8 cellular contexts compared by ENCODE assay signal in the genomic region with DNA sequence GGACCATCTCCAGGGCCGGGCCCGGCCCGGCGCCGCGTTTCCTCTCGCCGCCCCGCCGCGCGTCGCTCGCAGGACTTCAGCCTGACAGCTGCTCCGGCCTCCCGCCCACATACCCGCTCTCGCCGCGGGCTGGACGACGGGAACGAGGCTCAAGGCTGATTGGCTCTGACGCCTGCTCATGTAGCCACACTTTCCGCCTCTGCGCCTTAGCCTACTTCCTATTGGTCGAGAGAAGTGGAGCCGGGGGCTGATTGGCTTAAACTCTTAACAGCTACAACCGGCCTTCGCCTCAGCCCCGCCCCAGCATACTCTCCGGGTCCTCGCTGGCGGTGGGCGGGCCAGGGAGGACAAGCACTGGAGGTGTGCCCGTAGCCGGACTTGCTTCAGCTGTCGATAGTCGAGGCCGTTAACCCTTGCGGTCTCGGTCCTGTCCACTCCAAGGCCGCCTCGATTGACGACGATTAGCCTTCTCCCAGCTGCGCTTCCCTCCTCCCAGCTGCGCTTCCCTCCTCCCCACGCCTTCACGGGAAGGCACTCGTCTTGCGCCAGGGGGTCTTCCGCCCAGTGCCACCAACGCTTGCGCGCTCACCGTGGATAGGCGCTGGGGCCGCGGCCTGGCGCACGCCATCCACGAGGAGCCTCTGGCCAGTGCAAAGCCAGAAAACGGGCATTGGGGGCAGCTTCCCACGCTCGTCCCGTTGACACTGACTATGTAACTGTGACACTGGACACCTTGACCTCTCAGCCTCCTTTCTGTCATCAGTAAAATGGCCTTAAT. TPM values are rescaled to one million over a fixed set of nuclear protein-coding genes. Genes with fewer than 3 reads are reported as not detected.
A peak's percentile ranks its signal among the peaks of the same experiment; 100 is the strongest.
DNase-seq lines count a peak whose midpoint lies in the region; ATAC-seq and TF ChIP-seq lines count a peak whose summit lies in the region.

A gene (minus strand): TSS at position 86 of the 778 bp plus-strand sequence. CDS start 79 bp downstream, at position 7.

- H3K27me3 ChIP-seq in A673 (replicated peaks; ENCODE audit: insufficient read depth, low read depth, low read length, poor library complexity) (no peaks in the 10 kb centered on the region), breast epithelium (no peaks in the 10 kb centered on the region), skeletal muscle tissue (ENCODE audit: control insufficient read depth in 3 of 3, insufficient read depth in 3 of 3, low read length in 3 of 3) (no peaks in the 10 kb centered on the region)

- no peak for TF ChIP-seq POLR2A in breast epithelium (IDR thresholded peaks at IDR 0.05)

- intact Hi-C loops in A673 (cut with micrococcal nuclease; ENCODE audit: unreplicated experiment) (no loop called here), breast epithelium (cut with DNase I; ENCODE audit: low total_unique reads) (no loop called here)

- POLR2A ChIA-PET in A673 (lab: Charles Lee; ENCODE audit: low non-redundant PET) = no interaction called here

- peaks cover 11% of the 10 kb centered on the region for H3K36me3 ChIP-seq in A673 (ENCODE audit: insufficient read depth, low read length, poor library complexity, severe bottlenecking)
- no peaks in the 10 kb centered on the region for H3K36me3 ChIP-seq in breast epithelium
- peaks cover 15 to 20% (median 18%) of the 10 kb centered on the region in 3 donors for H3K36me3 ChIP-seq in skeletal muscle tissue (ENCODE audit: control insufficient read depth in 3 of 3, insufficient read depth in 3 of 3, low read length in 3 of 3)

- peak; percentile 94 for ATAC-seq in GM18868 (IDR thresholded peaks at IDR 0.05; ENCODE audit: unreplicated experiment)
- ATAC-seq in HG03108 (IDR thresholded peaks at IDR 0.05; ENCODE audit: unreplicated experiment) = peak; percentile 90

- H3K9ac ChIP-seq in skeletal muscle tissue (ENCODE audit: low read depth in 1 of 3, low read length in 3 of 3) = peak within 1 kb of the TSS; percentile 89 to 99 (median 96)

- H3K9me3 ChIP-seq in A673 (ENCODE audit: low read depth, low read length, poor library complexity, severe bottlenecking) (no peaks in the 10 kb centered on the region), breast epithelium (no peaks in the 10 kb centered on the region), iPS-18c (ENCODE audit: control insufficient read depth, insufficient read depth, low read length) (no peaks in the 10 kb centered on the region), skeletal muscle tissue (ENCODE audit: control insufficient read depth in 3 of 3, low read length in 3 of 3) (no peaks in the 10 kb centered on the region)

- TF ChIP-seq CTCF in A673 (conservative IDR thresholded peaks at IDR 0.05; ENCODE audit: low read depth, low read length) = no peak
- no peak for TF ChIP-seq CTCF in VCaP (conservative IDR thresholded peaks at IDR 0.05)
- no peak for TF ChIP-seq CTCF in breast epithelium (IDR thresholded peaks at IDR 0.05)

- CTCF ChIA-PET in A673 (lab: Charles Lee) = interaction anchor here (0.8 to 1.3 kb wide), 3 partner anchors 21 to 57 kb away, joined by 3 to 6 read pairs (median 3); no protein-coding TSS in a partner anchor

- H3K4me1 ChIP-seq in A673 (ENCODE audit: insufficient read depth, low read length, poor library complexity, severe bottlenecking) = peaks cover 12% of the 10 kb centered on the region
- no peaks in the 10 kb centered on the region for H3K4me1 ChIP-seq in breast epithelium
- peaks cover 31 to 48% (median 37%) of the 10 kb centered on the region in 3 donors for H3K4me1 ChIP-seq in skeletal muscle tissue (ENCODE audit: control insufficient read depth in 3 of 3, insufficient read depth in 3 of 3, low read length in 3 of 3)

- BruUV-seq in A673 (replicated peaks; lab: Mats Ljungman, UMichigan) = no TSS peak

- H3K4me3 ChIP-seq in A673 (ENCODE audit: low read depth, low read length, poor library complexity, severe bottlenecking) = peak within 1 kb of the TSS; percentile 75
- H3K4me3 ChIP-seq in breast epithelium = peak within 1 kb of the TSS; percentile 67 to 89 (median 88)
- H3K4me3 ChIP-seq in iPS-18c (ENCODE audit: insufficient read depth, low read depth, low read length) = peak within 1 kb of the TSS; percentile 93
- H3K4me3 ChIP-seq in skeletal muscle tissue (ENCODE audit: low read length in 3 of 3) = peak within 1 kb of the TSS; percentile 79 to 99 (median 94)

- H3K27ac ChIP-seq in A673 (ENCODE audit: low read depth, low read length, poor library complexity, severe bottlenecking) = peak within 1 kb of the TSS; percentile 93
- H3K27ac ChIP-seq in VCaP = peak within 1 kb of the TSS; percentile 87
- peak within 1 kb of the TSS; percentile 92 to 94 for H3K27ac ChIP-seq in breast epithelium
- H3K27ac ChIP-seq in skeletal muscle tissue (ENCODE audit: low read depth, low read length) = peak within 1 kb of the TSS; percentile 86

- DNase-seq in A673 (ENCODE audit: low spot score) (peak; percentile 100), NCI-H2196 (lab: John Stamatoyannopoulos, UW; ENCODE audit: unreplicated experiment) (peak; percentile 91), breast epithelium (ENCODE audit: low spot score in 2 of 2) (peak; percentile 99 to 100)

RNA-seq across cellular contexts. Expression of the gene that starts here (rescaled TPM):
- 17.7 and 20.0 TPM in 2 replicates for total RNA-seq in A673 (2021)
- total RNA-seq in breast epithelium = 10 to 100 TPM; 21.6 to 49.6 (median 25.6) TPM
- total RNA-seq in skeletal muscle tissue = 17.7 TPM

Comparison
In these comparisons a context has a peak if more than half of its experiments do, and no peak if none do; other contexts are left out.
1. Peak in every context shown above with its lines: DNase-seq, ATAC-seq, H3K4me3 ChIP-seq and H3K27ac ChIP-seq.